Comparison of ENCODE assay signal across 1 cellular context in genomic region chr2:36379710-36380448, GRCh38.
TF ChIP-seq lines count a peak whose summit lies in the region.

No MANE protein-coding gene starts in this region.

TF ChIP-seq in H1, 55 proteins besides CTCF, POLR2A, EP300 and RAD21:
- TF ChIP-seq KDM5A (IDR thresholded peaks at IDR 0.05; ENCODE audit: low read length) (no peak), SAP30 (IDR thresholded peaks at IDR 0.05; ENCODE audit: insufficient read depth, insufficient replicate concordance, low read length) (no peak), KDM1A (IDR thresholded peaks at IDR 0.05; ENCODE audit: borderline replicate concordance, low read length) (no peak)
TF ChIP-seq in H1: peak in this region for 0.
